Comparison of ENCODE assay signal across 19 cellular contexts in the genomic region with DNA sequence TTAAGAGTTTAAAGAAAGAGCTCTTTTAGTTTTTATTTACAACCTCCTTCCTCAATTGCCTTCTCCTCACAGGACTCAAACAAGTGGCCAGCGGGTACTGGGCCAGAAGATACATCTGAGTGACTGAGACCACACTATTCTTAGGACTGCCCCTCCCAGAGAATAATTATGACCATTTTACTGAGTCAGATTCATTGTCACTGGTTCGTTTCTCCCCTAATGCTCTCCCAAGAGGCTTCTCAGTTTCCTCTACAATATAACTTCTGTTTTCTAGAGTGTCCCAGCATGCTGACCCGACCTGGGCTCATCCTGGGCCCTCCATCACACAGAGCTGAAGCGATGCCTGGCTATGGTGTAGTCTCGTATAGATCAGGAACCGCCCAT.
DNase-seq lines count a peak whose midpoint lies in the region; ATAC-seq and TF ChIP-seq lines count a peak whose summit lies in the region.
"Had no signal": no experiment of that assay in that cellular context is flagged by ENCODE, and none has a peak within 500 bp of the region (broad histone marks: within the 10 kb centered on the region; RNA-seq: fewer than 3 reads in every experiment).

No MANE protein-coding gene starts in this region.

- H3K79me1 ChIP-seq in mesenchymal stem cell (replicated peaks; ENCODE audit: low read length, poor library complexity, severe bottlenecking), result no peaks in the 10 kb centered on the region

- H2AFZ ChIP-seq in mesenchymal stem cell (ENCODE audit: low read depth, low read length) (no peak overlapping the region), PC-3 (ENCODE audit: low read length) (no peak overlapping the region)

- H4K8ac ChIP-seq in mesenchymal stem cell (ENCODE audit: low read length), result no peak overlapping the region

- H3K4me3 ChIP-seq in mesenchymal stem cell (ENCODE audit: insufficient read depth in 1 of 2, low read depth in 1 of 2, low read length in 2 of 2) (no peak overlapping the region), PC-3 (ENCODE audit: low read length) (no peak overlapping the region)

- no peaks in the 10 kb centered on the region for H3K9me3 ChIP-seq in mesenchymal stem cell (ENCODE audit: control insufficient read depth, low read length)
- no peaks in the 10 kb centered on the region for H3K9me3 ChIP-seq in PC-3 (ENCODE audit: low read length)

- H4K20me1 ChIP-seq in PC-3 (ENCODE audit: low read length), result no peaks in the 10 kb centered on the region

- H3K79me2 ChIP-seq in PC-3 (ENCODE audit: low read length), result no peaks in the 10 kb centered on the region

- H3K4me2 ChIP-seq in mesenchymal stem cell (ENCODE audit: low read length, poor library complexity, severe bottlenecking) (no peak overlapping the region), PC-3 (ENCODE audit: low read length) (no peak overlapping the region)

- H3K27ac ChIP-seq in mesenchymal stem cell (ENCODE audit: low read length, poor library complexity, severe bottlenecking) (no peak overlapping the region), PC-3 (ENCODE audit: low read length) (no peak overlapping the region)
- H3K27ac ChIP-seq: RWPE1 had no signal

- H3K36me3 ChIP-seq in mesenchymal stem cell (ENCODE audit: control insufficient read depth in 1 of 2, insufficient read depth in 2 of 2, low read depth in 1 of 2, low read length in 2 of 2) (no peaks in the 10 kb centered on the region), PC-3 (ENCODE audit: low read depth, low read length) (no peaks in the 10 kb centered on the region)

- H2BK5ac ChIP-seq in mesenchymal stem cell (ENCODE audit: low read depth, low read length, poor library complexity, severe bottlenecking), result no peak overlapping the region

- H3K4me1 ChIP-seq in mesenchymal stem cell (ENCODE audit: control insufficient read depth, insufficient read depth, low read depth, low read length) (peaks cover 4% of the 10 kb centered on the region), PC-3 (ENCODE audit: insufficient read depth, low read length) (peaks cover 4% of the 10 kb centered on the region; the same call in 1 of the 2 replicates)

- H3K9me2 ChIP-seq in PC-3 (replicated peaks; ENCODE audit: low read length), result no peaks in the 10 kb centered on the region

- intact Hi-C loops in natural killer cell (cut with micrococcal nuclease) (no loop called here), PC-3 (cut with micrococcal nuclease) (no loop called here)

- no peak overlapping the region for H3K23ac ChIP-seq in mesenchymal stem cell (ENCODE audit: low read length in 2 of 2)

- H3K4me1 Mint-ChIP-seq in natural killer cell (peaks cover 8 to 9% of the 10 kb centered on the region in 2 donors), WTC11 (peaks cover 27% of the 10 kb centered on the region)
- H3K4me1 Mint-ChIP-seq in natural killer cell treated with Interleukin-12 subunit alpha and Interleukin-12 subunit beta and Interleukin-15 and Interleukin-18, amount 100 ng/mL, for 72 hours (ENCODE audit: low read depth in 2 of 2), result peaks cover 4% of the 10 kb centered on the region in 2 donors
- no peaks in the 10 kb centered on the region for H3K4me1 Mint-ChIP-seq in effector memory CD8-positive, alpha-beta T cell (ENCODE audit: low read depth in 2 of 2)
- H3K4me1 Mint-ChIP-seq: CD4-positive, alpha-beta memory T cell had no signal

- H3K27me3 ChIP-seq in mesenchymal stem cell (ENCODE audit: control insufficient read depth in 1 of 2, insufficient read depth in 1 of 2, low read length in 2 of 2), result peaks cover 0 to 4% of the 10 kb centered on the region in 2 experiments
- H3K27me3 ChIP-seq in PC-3 (ENCODE audit: low read length), result no peaks in the 10 kb centered on the region

- H3K18ac ChIP-seq in mesenchymal stem cell (ENCODE audit: low read depth in 1 of 2, low read length in 2 of 2), result no peak overlapping the region

- no peak overlapping the region for H2BK120ac ChIP-seq in mesenchymal stem cell (ENCODE audit: low read depth, low read length)

- no peak overlapping the region for H3K4ac ChIP-seq in mesenchymal stem cell (ENCODE audit: low read depth in 1 of 2, low read length in 2 of 2)

- H3K27me3 Mint-ChIP-seq in natural killer cell (ENCODE audit: low read depth in 2 of 2) (peaks cover 10 to 11% of the 10 kb centered on the region in 2 donors), WTC11 (ENCODE audit: low read depth) (peaks cover 7% of the 10 kb centered on the region; the same call in 1 of the 2 replicates)
- H3K27me3 Mint-ChIP-seq in natural killer cell treated with Interleukin-12 subunit alpha and Interleukin-12 subunit beta and Interleukin-15 and Interleukin-18, amount 100 ng/mL, for 72 hours, result peaks cover 8 to 11% of the 10 kb centered on the region in 2 donors
- peaks cover 19 to 33% of the 10 kb centered on the region in 2 donors for H3K27me3 Mint-ChIP-seq in effector memory CD8-positive, alpha-beta T cell

- H3K9ac ChIP-seq in mesenchymal stem cell (ENCODE audit: low read length) (no peak overlapping the region), PC-3 (ENCODE audit: low read length) (no peak overlapping the region)

- BruUV-seq in PC-3 (replicated peaks; lab: Mats Ljungman, UMichigan), result no TSS peak

- no peaks in the 10 kb centered on the region for H3F3A ChIP-seq in PC-3 (ENCODE audit: low read length, unreplicated experiment)

- POLR2A ChIA-PET in WTC11 (lab: Charles Lee), result no interaction called here
- POLR2A ChIA-PET in PC-3 (lab: Charles Lee; ENCODE audit: unreplicated experiment), result no interaction called here

- H3K9me3 Mint-ChIP-seq in natural killer cell, result no peaks in the 10 kb centered on the region
- no peaks in the 10 kb centered on the region for H3K9me3 Mint-ChIP-seq in natural killer cell treated with Interleukin-12 subunit alpha and Interleukin-12 subunit beta and Interleukin-15 and Interleukin-18, amount 100 ng/mL, for 72 hours
- peaks cover 45% of the 10 kb centered on the region for H3K9me3 Mint-ChIP-seq in WTC11
- no peaks in the 10 kb centered on the region for H3K9me3 Mint-ChIP-seq in effector memory CD8-positive, alpha-beta T cell
- H3K9me3 Mint-ChIP-seq: CD4-positive, alpha-beta memory T cell had no signal

- no peak overlapping the region for H4K91ac ChIP-seq in mesenchymal stem cell (ENCODE audit: low read length)

- H3K4me3 Mint-ChIP-seq in natural killer cell (no peak overlapping the region), WTC11 (no peak overlapping the region)
- H3K4me3 Mint-ChIP-seq in natural killer cell treated with Interleukin-12 subunit alpha and Interleukin-12 subunit beta and Interleukin-15 and Interleukin-18, amount 100 ng/mL, for 72 hours, result no peak overlapping the region
- H3K4me3 Mint-ChIP-seq in effector memory CD8-positive, alpha-beta T cell, result peak overlapping the region in 1 of 2 donors; percentile 14
- H3K4me3 Mint-ChIP-seq: CD4-positive, alpha-beta memory T cell had no signal

- ATAC-seq in natural killer cell (no peak), WTC11 (peak; percentile 14; the same call in 1 of the 2 replicates), PC-3 (no peak)
- no peak for ATAC-seq in natural killer cell treated with Interleukin-12 subunit alpha and Interleukin-12 subunit beta and Interleukin-15 and Interleukin-18, amount 100 ng/mL, for 72 hours
- no peak for ATAC-seq in effector memory CD8-positive, alpha-beta T cell (replicated peaks)

- no peak overlapping the region for H2AK5ac ChIP-seq in mesenchymal stem cell (ENCODE audit: low read length, severe bottlenecking)

- H3K27ac Mint-ChIP-seq in natural killer cell, result no peak overlapping the region
- no peak overlapping the region for H3K27ac Mint-ChIP-seq in natural killer cell treated with Interleukin-12 subunit alpha and Interleukin-12 subunit beta and Interleukin-15 and Interleukin-18, amount 100 ng/mL, for 72 hours
- H3K27ac Mint-ChIP-seq in WTC11, result peak overlapping the region; percentile 85
- no peak overlapping the region for H3K27ac Mint-ChIP-seq in effector memory CD8-positive, alpha-beta T cell
- H3K27ac Mint-ChIP-seq: CD4-positive, alpha-beta memory T cell had no signal

- WGBS in mesenchymal stem cell, result 79% methylated on average over 5 of the region's 6 CpGs

- peak; percentile 8 for TF ChIP-seq CTCF in natural killer cell (IDR thresholded peaks at IDR 0.05)
- no peak for TF ChIP-seq CTCF in WTC11 (IDR thresholded peaks at IDR 0.05)
- TF ChIP-seq CTCF in PC-3 (conservative IDR thresholded peaks at IDR 0.05; ENCODE audit: low read depth, low read length), result no peak

- no peak overlapping the region for H3K14ac ChIP-seq in mesenchymal stem cell (ENCODE audit: low read length in 2 of 2)

- H3K36me3 Mint-ChIP-seq in natural killer cell (no peaks in the 10 kb centered on the region), WTC11 (peaks cover 44% of the 10 kb centered on the region)
- no peaks in the 10 kb centered on the region for H3K36me3 Mint-ChIP-seq in natural killer cell treated with Interleukin-12 subunit alpha and Interleukin-12 subunit beta and Interleukin-15 and Interleukin-18, amount 100 ng/mL, for 72 hours
- no peaks in the 10 kb centered on the region for H3K36me3 Mint-ChIP-seq in effector memory CD8-positive, alpha-beta T cell (ENCODE audit: insufficient read depth)
- H3K36me3 Mint-ChIP-seq: CD4-positive, alpha-beta memory T cell had no signal

- H2BK12ac ChIP-seq in mesenchymal stem cell (ENCODE audit: low read length in 2 of 2), result no peak overlapping the region

- CTCF ChIA-PET in WTC11 (lab: Charles Lee) (interaction anchor here (1.2 to 1.7 kb wide), 2 partner anchors 20 to 186 kb away, joined by 5 to 9 read pairs; no protein-coding TSS in a partner anchor), PC-3 (lab: Charles Lee) (no interaction called here)

- H2BK15ac ChIP-seq in mesenchymal stem cell (ENCODE audit: low read depth, poor library complexity, severe bottlenecking), result peak overlapping the region; percentile 2

- DNase-seq in natural killer cell, result no peak
- no peak for DNase-seq in natural killer cell treated with Interleukin-12 subunit alpha and Interleukin-12 subunit beta and Interleukin-15 and Interleukin-18, amount 100 ng/mL, for 72 hours (ENCODE audit: low spot score)
- DNase-seq in WTC11 (ENCODE audit: low spot score), result no peak
- no peak for DNase-seq in mesenchymal stem cell
- no peak for DNase-seq in T-helper 1 cell
- DNase-seq in PC-3, result no peak
- DNase-seq in effector memory CD8-positive, alpha-beta T cell, result no peak
- DNase-seq in DMS153 (lab: John Stamatoyannopoulos, UW), result no peak
- DNase-seq: Calu3; CD4-positive, alpha-beta memory T cell; DMS53; GOT3; KBM-7; NCI-H1417 treated with DMSO at 0.1 percent for 48 hours; NCI-H1930; NCI-H226; NCI-H524; NCI-H82 had no signal

TF ChIP-seq in WTC11, 78 proteins besides CTCF, POLR2A, EP300 and RAD21 (continues in another document):
- TF ChIP-seq, protein P1, sequence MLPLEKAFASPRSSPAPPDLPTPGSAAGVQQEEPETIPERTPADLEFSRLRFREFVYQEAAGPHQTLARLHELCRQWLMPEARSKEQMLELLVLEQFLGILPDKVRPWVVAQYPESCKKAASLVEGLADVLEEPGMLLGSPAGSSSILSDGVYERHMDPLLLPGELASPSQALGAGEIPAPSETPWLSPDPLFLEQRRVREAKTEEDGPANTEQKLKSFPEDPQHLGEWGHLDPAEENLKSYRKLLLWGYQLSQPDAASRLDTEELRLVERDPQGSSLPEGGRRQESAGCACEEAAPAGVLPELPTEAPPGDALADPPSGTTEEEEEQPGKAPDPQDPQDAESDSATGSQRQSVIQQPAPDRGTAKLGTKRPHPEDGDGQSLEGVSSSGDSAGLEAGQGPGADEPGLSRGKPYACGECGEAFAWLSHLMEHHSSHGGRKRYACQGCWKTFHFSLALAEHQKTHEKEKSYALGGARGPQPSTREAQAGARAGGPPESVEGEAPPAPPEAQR (CRISPR knock-in tag; IDR thresholded peaks at IDR 0.05), result no peak
